Comparison of ENCODE assay signal across 1 cellular context in genomic region chr12:93127582-93128331, GRCh38.
A peak's percentile ranks its signal among the peaks of the same experiment; 100 is the strongest.
TF ChIP-seq lines count a peak whose summit lies in the region.

No MANE protein-coding gene starts in this region.

TF ChIP-seq in HepG2, 621 proteins besides CTCF, POLR2A, EP300 and RAD21 (continued from another document and continues in another):
- TF ChIP-seq ZNF674 (CRISPR knock-in tag; IDR thresholded peaks at IDR 0.05; ENCODE audit: low read depth) (no peak), NFIB (CRISPR knock-in tag; IDR thresholded peaks at IDR 0.05; ENCODE audit: borderline replicate concordance) (no peak), ZNF749 (CRISPR knock-in tag; IDR thresholded peaks at IDR 0.05; ENCODE audit: borderline replicate concordance) (no peak; the same call in 1 of the 2 replicates), SMAD9 (CRISPR knock-in tag; IDR thresholded peaks at IDR 0.05) (peak; percentile 71; the same call in 1 of the 2 replicates), U2AF2 (IDR thresholded peaks at IDR 0.05; ENCODE audit: low read depth, low read length) (no peak), GMEB2 (CRISPR knock-in tag; IDR thresholded peaks at IDR 0.05; ENCODE audit: low read depth) (0 out of 2 replicates have a peak, but pooled peaks have one; percentile 41), E2F2 (CRISPR knock-in tag; IDR thresholded peaks at IDR 0.05; ENCODE audit: borderline replicate concordance) (no peak), ZNF577 (CRISPR knock-in tag; IDR thresholded peaks at IDR 0.05; ENCODE audit: borderline replicate concordance, low read depth) (no peak), RFXANK (CRISPR knock-in tag; IDR thresholded peaks at IDR 0.05) (peak; percentile 84), ZNF138 (CRISPR knock-in tag; IDR thresholded peaks at IDR 0.05; ENCODE audit: low read depth) (0 out of 2 replicates have a peak, but pooled peaks have one; percentile 67), ZBTB14 (CRISPR knock-in tag; IDR thresholded peaks at IDR 0.05) (no peak), ZNF256 (CRISPR knock-in tag; conservative IDR thresholded peaks at IDR 0.05) (0 out of 2 replicates have a peak, but pooled peaks have one; percentile 52), ZNF598 (CRISPR knock-in tag; IDR thresholded peaks at IDR 0.05; ENCODE audit: borderline replicate concordance) (peak; percentile 84; the same call in 1 of the 2 replicates), ZNF619 (CRISPR knock-in tag; IDR thresholded peaks at IDR 0.05) (no peak), ZNF543 (CRISPR knock-in tag; IDR thresholded peaks at IDR 0.05) (no peak; the same call in 1 of the 2 replicates), GTF2F1 (IDR thresholded peaks at IDR 0.05; ENCODE audit: low read length) (no peak), ZNF558 (CRISPR knock-in tag; IDR thresholded peaks at IDR 0.05; ENCODE audit: borderline replicate concordance) (no peak), HMGXB3 (CRISPR knock-in tag; IDR thresholded peaks at IDR 0.05; ENCODE audit: borderline replicate concordance) (peak; percentile 89; the same call in 1 of the 2 replicates), PRPF4 (IDR thresholded peaks at IDR 0.05; ENCODE audit: low read depth, low read length, poor library complexity, severe bottlenecking) (no peak), IKZF4 (CRISPR knock-in tag; IDR thresholded peaks at IDR 0.05; ENCODE audit: borderline replicate concordance, low read depth, not compliant biosample characterization) (peak; percentile 77), TBX3 (IDR thresholded peaks at IDR 0.05; ENCODE audit: borderline replicate concordance) (peak; percentile 70; the same call in 1 of the 2 replicates), ZNF556 (CRISPR knock-in tag; IDR thresholded peaks at IDR 0.05; ENCODE audit: borderline replicate concordance) (no peak; the same call in 1 of the 2 replicates), ZNF260 (CRISPR knock-in tag; IDR thresholded peaks at IDR 0.05; ENCODE audit: borderline replicate concordance, low read depth) (no peak), EED (CRISPR knock-in tag; IDR thresholded peaks at IDR 0.05) (0 out of 2 replicates have a peak, but pooled peaks have one; percentile 42), CEBPZ (IDR thresholded peaks at IDR 0.05; ENCODE audit: low read length) (no peak), NFE2 (CRISPR knock-in tag; IDR thresholded peaks at IDR 0.05) (no peak), ZKSCAN8 (CRISPR knock-in tag; IDR thresholded peaks at IDR 0.05; ENCODE audit: borderline replicate concordance) (peak; percentile 91), NR1H2 (CRISPR knock-in tag; IDR thresholded peaks at IDR 0.05; ENCODE audit: borderline replicate concordance, low read depth) (no peak), ADNP (CRISPR knock-in tag; IDR thresholded peaks at IDR 0.05) (peak; percentile 78), RERE (CRISPR knock-in tag; IDR thresholded peaks at IDR 0.05; ENCODE audit: low read depth) (peak; percentile 93), ZBTB2 (CRISPR knock-in tag; IDR thresholded peaks at IDR 0.05; ENCODE audit: low read depth) (no peak), IKZF5 (CRISPR knock-in tag; IDR thresholded peaks at IDR 0.05) (peak; percentile 98), KLF13 (CRISPR knock-in tag; IDR thresholded peaks at IDR 0.05) (no peak), ASH2L (IDR thresholded peaks at IDR 0.05; ENCODE audit: insufficient read length, low read depth, low read length) (peak; percentile 89), ZNF570 (CRISPR knock-in tag; IDR thresholded peaks at IDR 0.05; ENCODE audit: borderline replicate concordance) (no peak; the same call in 1 of the 2 replicates), CHD4 (IDR thresholded peaks at IDR 0.05; ENCODE audit: borderline replicate concordance, low read length) (0 out of 2 replicates have a peak, but pooled peaks have one; percentile 66), THAP7 (CRISPR knock-in tag; IDR thresholded peaks at IDR 0.05) (no peak), CENPT (CRISPR knock-in tag; IDR thresholded peaks at IDR 0.05; ENCODE audit: low read depth) (no peak)
